ENCODE assay signal across 25 cellular contexts in genomic region chr12:72276212-72276865, GRCh38. TPM values are rescaled to one million over a fixed set of nuclear protein-coding genes. Genes with fewer than 3 reads are reported as not detected.
A peak's percentile ranks its signal among the peaks of the same experiment; 100 is the strongest.
DNase-seq lines count a peak whose midpoint lies in the region; ATAC-seq and TF ChIP-seq lines count a peak whose summit lies in the region.
"Had no signal": no experiment of that assay in that cellular context is flagged by ENCODE, and none has a peak within 500 bp of the region (broad histone marks: within the 10 kb centered on the region; RNA-seq: fewer than 3 reads in every experiment).

No MANE protein-coding gene starts in this region.

- H3K9ac ChIP-seq in PC-3 (ENCODE audit: low read length): peak overlapping the region; percentile 79
- H3K9ac ChIP-seq in subcutaneous abdominal adipose tissue (ENCODE audit: low read length in 5 of 5): peak overlapping the region in 3 of 5 donors; percentile 38 to 93 (median 78)
- H3K9ac ChIP-seq: BLaER1 had no signal

- H3K9me3 Mint-ChIP-seq in stimulated activated memory B cell treated with anti-CD40 and anti-IgM and Interleukin-4, amounts not matched to agents 10 μg/mL and 1 μg/mL and 100 μg/mL, for 72 hours: no peaks in the 10 kb centered on the region
- H3K9me3 Mint-ChIP-seq: activated CD4-positive, alpha-beta T cell treated with anti-CD3 and anti-CD28 coated beads, Interleukin-2, amount 10 ng/mL, durations not matched to agents 7 days and 5 days; dendritic cell treated with granulocyte-macrophage colony-stimulating factor and Interleukin-4, amounts not matched to agents 40 ng/mL and 50 ng/mL, for 4 days; H9 had no signal

- no peak for TF ChIP-seq CTCF in PC-3 (conservative IDR thresholded peaks at IDR 0.05; ENCODE audit: low read depth, low read length)
- no peak for TF ChIP-seq CTCF in foreskin fibroblast (IDR thresholded peaks at IDR 0.05; ENCODE audit: low read depth, low read length)
- TF ChIP-seq CTCF in thyroid gland (IDR thresholded peaks at IDR 0.05): no peak

- H3K4me1 ChIP-seq in PC-3 (ENCODE audit: insufficient read depth, low read length): peaks cover 64% of the 10 kb centered on the region
- peaks cover 0 to 50% (median 39%) of the 10 kb centered on the region in 5 donors for H3K4me1 ChIP-seq in subcutaneous abdominal adipose tissue (ENCODE audit: control insufficient read depth in 5 of 5, insufficient read depth in 5 of 5, low read length in 5 of 5)
- peaks cover 19 to 22% of the 10 kb centered on the region in 2 donors for H3K4me1 ChIP-seq in thyroid gland
- H3K4me1 ChIP-seq: BLaER1 had no signal

- H3K9me2 ChIP-seq in PC-3 (replicated peaks; ENCODE audit: low read length): no peaks in the 10 kb centered on the region

- H3K4me1 Mint-ChIP-seq in stimulated activated memory B cell treated with anti-CD40 and anti-IgM and Interleukin-4, amounts not matched to agents 10 μg/mL and 1 μg/mL and 100 μg/mL, for 72 hours: peaks cover 6% of the 10 kb centered on the region
- H3K4me1 Mint-ChIP-seq: immature natural killer cell had no signal

- H3K36me3 Mint-ChIP-seq in stimulated activated memory B cell treated with anti-CD40 and anti-IgM and Interleukin-4, amounts not matched to agents 10 μg/mL and 1 μg/mL and 100 μg/mL, for 72 hours: no peaks in the 10 kb centered on the region

- H2AFZ ChIP-seq in PC-3 (ENCODE audit: low read length): peak overlapping the region; percentile 19

- POLR2A ChIA-PET in PC-3 (lab: Charles Lee; ENCODE audit: unreplicated experiment): interaction anchor here (0.6 kb wide), 1 partner anchor 10 kb away, joined by 5 read pairs; no protein-coding TSS in a partner anchor

- peak; percentile 57 for DNase-seq in NCI-H2171 treated with DMSO at 0.1 percent for 48 hours (lab: John Stamatoyannopoulos, UW)
- DNase-seq in NCI-H2171 (lab: John Stamatoyannopoulos, UW): no peak
- peak; percentile 67 for DNase-seq in PC-3
- peak in 1 of 2 donors; percentile 39 for DNase-seq in foreskin fibroblast
- DNase-seq in left lobe of liver (ENCODE audit: low spot score): no peak
- DNase-seq in thyroid gland: no peak
- DNase-seq: activated CD4-positive, alpha-beta T cell treated with anti-CD3 and anti-CD28 coated beads, Interleukin-2, amount 10 ng/mL, durations not matched to agents 7 days and 5 days; activated CD8-positive, alpha-beta memory T cell treated with anti-CD3 and anti-CD28 coated beads, Interleukin-2, amount 50 U/mL, for 4 hours; H9; immature natural killer cell; lower lobe of right lung; NCI-H1105; NCI-H2029 treated with DMSO at 0.1 percent for 48 hours; NCI-H524; retina; Right ventricle myocardium superior; stimulated activated CD8-positive, alpha-beta memory T cell treated with anti-CD3 and anti-CD28 coated beads, Interleukin-4, amount 100 ng/mL, for 48 hours had no signal

- CTCF ChIA-PET in PC-3 (lab: Charles Lee): no interaction called here

- H3K36me3 ChIP-seq in PC-3 (ENCODE audit: low read depth, low read length): no peaks in the 10 kb centered on the region
- H3K36me3 ChIP-seq in subcutaneous abdominal adipose tissue (ENCODE audit: control insufficient read depth in 5 of 5, insufficient read depth in 5 of 5, low read length in 5 of 5): peaks cover 0 to 6% (median 0%) of the 10 kb centered on the region in 5 donors
- no peaks in the 10 kb centered on the region for H3K36me3 ChIP-seq in thyroid gland
- H3K36me3 ChIP-seq: BLaER1, cardiac muscle cell, lower lobe of right lung, neutrophil had no signal

- H4K20me1 ChIP-seq in PC-3 (ENCODE audit: low read length): no peaks in the 10 kb centered on the region
- H4K20me1 ChIP-seq: BLaER1 had no signal

- H3K27me3 Mint-ChIP-seq in stimulated activated memory B cell treated with anti-CD40 and anti-IgM and Interleukin-4, amounts not matched to agents 10 μg/mL and 1 μg/mL and 100 μg/mL, for 72 hours: peaks cover 32% of the 10 kb centered on the region

- no TSS peak for BruUV-seq in PC-3 (replicated peaks; lab: Mats Ljungman, UMichigan)

- H3K27ac ChIP-seq in PC-3 (ENCODE audit: low read length) (peak overlapping the region; percentile 86), subcutaneous abdominal adipose tissue (ENCODE audit: low read depth, low read length) (peak overlapping the region; percentile 93), thyroid gland (no peak overlapping the region)
- H3K27ac ChIP-seq: BLaER1, cardiac muscle cell, lower lobe of right lung, neutrophil had no signal

- no peak for ATAC-seq in PC-3
- ATAC-seq in stimulated activated memory B cell treated with anti-CD40 and anti-IgM and Interleukin-4, amounts not matched to agents 10 μg/mL and 1 μg/mL and 100 μg/mL, for 72 hours: no peak
- no peak for ATAC-seq in left lobe of liver
- ATAC-seq: GM12878, lower lobe of right lung had no signal

- no peak overlapping the region for H3K27ac Mint-ChIP-seq in stimulated activated memory B cell treated with anti-CD40 and anti-IgM and Interleukin-4, amounts not matched to agents 10 μg/mL and 1 μg/mL and 100 μg/mL, for 72 hours
- H3K27ac Mint-ChIP-seq: activated CD4-positive, alpha-beta T cell treated with anti-CD3 and anti-CD28 coated beads, Interleukin-2, amount 10 ng/mL, durations not matched to agents 7 days and 5 days; dendritic cell treated with granulocyte-macrophage colony-stimulating factor and Interleukin-4, amounts not matched to agents 40 ng/mL and 50 ng/mL, for 4 days; H9; immature natural killer cell had no signal

- intact Hi-C loops in PC-3 (cut with micrococcal nuclease): no loop called here
- intact Hi-C loops in thyroid gland (cut with DNase I): no loop called here

- H3K9me3 ChIP-seq in PC-3 (ENCODE audit: low read length) (no peaks in the 10 kb centered on the region), subcutaneous abdominal adipose tissue (ENCODE audit: control insufficient read depth in 5 of 5, low read length in 5 of 5) (no peaks in the 10 kb centered on the region), thyroid gland (no peaks in the 10 kb centered on the region)
- H3K9me3 ChIP-seq: lower lobe of right lung, neutrophil had no signal

- H3K4me3 ChIP-seq in PC-3 (ENCODE audit: low read length) (peak overlapping the region; percentile 98), foreskin fibroblast (ENCODE audit: low read depth in 1 of 2, low read length in 2 of 2) (peak overlapping the region; percentile 82 to 88), subcutaneous abdominal adipose tissue (ENCODE audit: low read depth in 1 of 5, low read length in 5 of 5) (peak overlapping the region; percentile 5 to 43 (median 26)), thyroid gland (replicated peaks in 1 of 3) (no peak overlapping the region)
- H3K4me3 ChIP-seq: BLaER1, cardiac muscle cell, GM12878 had no signal

- WGBS in thyroid gland, 2 donors: 65 to 83% methylated on average over 3 of the region's 3 CpGs

- H3K79me2 ChIP-seq in PC-3 (ENCODE audit: low read length): peaks cover 100% of the 10 kb centered on the region

- peak overlapping the region; percentile 82 for H3K4me2 ChIP-seq in PC-3 (ENCODE audit: low read length)
- H3K4me2 ChIP-seq: BLaER1 had no signal

- H3K4me3 Mint-ChIP-seq in stimulated activated memory B cell treated with anti-CD40 and anti-IgM and Interleukin-4, amounts not matched to agents 10 μg/mL and 1 μg/mL and 100 μg/mL, for 72 hours: no peak overlapping the region
- H3K4me3 Mint-ChIP-seq: activated CD4-positive, alpha-beta T cell treated with anti-CD3 and anti-CD28 coated beads, Interleukin-2, amount 10 ng/mL, durations not matched to agents 7 days and 5 days; dendritic cell treated with granulocyte-macrophage colony-stimulating factor and Interleukin-4, amounts not matched to agents 40 ng/mL and 50 ng/mL, for 4 days; H9; immature natural killer cell had no signal

- no peaks in the 10 kb centered on the region for H3K27me3 ChIP-seq in PC-3 (ENCODE audit: low read length)
- peaks cover 0 to 24% (median 6%) of the 10 kb centered on the region in 5 donors for H3K27me3 ChIP-seq in subcutaneous abdominal adipose tissue (ENCODE audit: control insufficient read depth in 5 of 5, insufficient read depth in 4 of 5, low read length in 5 of 5)
- H3K27me3 ChIP-seq in thyroid gland: peaks cover 9% of the 10 kb centered on the region

- no peaks in the 10 kb centered on the region for H3F3A ChIP-seq in PC-3 (ENCODE audit: low read length, unreplicated experiment)

- no peak for TF ChIP-seq POLR2A in thyroid gland (IDR thresholded peaks at IDR 0.05)

RNA-seq across cellular contexts. Expression of gene TRHDE, which starts 4.2 kb away (rescaled TPM):
- total RNA-seq in PC-3 (2014; rRNA removed) (16.5 and 17.7 TPM in 2 replicates), left lobe of liver (1.2 TPM), thyroid gland (under 1 TPM; 0.05 to 0.81 (median 0.40) TPM)
- total RNA-seq: activated CD4-positive, alpha-beta T cell treated with anti-CD3 and anti-CD28 coated beads, Interleukin-2, amount 10 ng/mL, durations not matched to agents 7 days and 5 days; cardiac muscle cell; GM12878; T-helper 1 cell treated with Interleukin-12 subunit alpha and Interleukin-12 subunit beta and Interleukin-4 antibody, amounts not matched to agents 30 ng/mL and 1 ng/mL, for 36 hours had no signal

Comparison
In these comparisons a context has a peak if more than half of its experiments do, and no peak if none do; other contexts are left out.
1. DNase-seq: peak in NCI-H2171 treated with DMSO at 0.1 percent for 48 hours (single experiment) and PC-3 (single experiment); none in NCI-H2171 (single experiment), left lobe of liver (single experiment) and thyroid gland (0 of 2).
2. H3K27ac ChIP-seq: peak in PC-3 (single experiment) and subcutaneous abdominal adipose tissue (single experiment); none in thyroid gland (0 of 3).
3. H3K4me3 ChIP-seq: peak in PC-3 (single experiment), foreskin fibroblast (2 of 2) and subcutaneous abdominal adipose tissue (5 of 5); none in thyroid gland (0 of 3).